8 cellular contexts compared by ENCODE assay signal in the genomic region with DNA sequence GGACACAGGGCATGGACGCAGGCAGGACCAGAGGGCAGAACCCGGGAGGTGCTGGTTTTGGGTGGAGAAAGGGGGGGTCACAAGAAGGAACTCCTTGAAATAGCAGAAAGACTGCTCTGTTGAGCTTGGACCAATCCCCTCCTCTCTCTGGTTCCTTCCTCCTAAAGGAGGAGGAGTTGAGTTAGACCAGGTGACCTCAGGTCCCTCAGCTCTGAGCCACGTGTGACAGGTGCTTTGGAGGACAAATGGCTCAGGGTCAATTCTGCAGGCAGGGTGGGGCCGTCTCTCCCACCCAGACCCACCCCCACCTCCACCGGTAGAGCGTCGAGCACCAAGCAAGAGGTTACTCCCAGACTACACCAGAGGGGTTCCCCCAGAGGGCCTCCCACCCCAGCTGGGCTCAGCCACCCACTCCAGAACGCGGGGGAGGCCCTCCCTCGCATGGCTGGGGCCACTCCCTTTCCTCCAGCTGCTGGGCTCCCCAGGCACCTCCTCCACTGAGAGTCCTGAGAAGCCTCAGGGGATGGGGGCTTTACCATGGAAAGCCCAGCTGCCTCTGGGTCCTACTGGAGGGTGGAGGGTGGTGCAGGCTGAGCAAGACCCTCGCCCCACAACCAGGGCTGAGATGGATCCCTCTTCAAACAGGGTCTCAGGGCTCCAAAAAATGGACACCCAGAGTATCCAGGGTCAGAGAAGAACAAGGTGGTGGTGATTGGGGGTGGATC. TPM values are rescaled to one million over a fixed set of nuclear protein-coding genes. Genes with fewer than 3 reads are reported as not detected.
DNase-seq lines count a peak whose midpoint lies in the region; ATAC-seq and TF ChIP-seq lines count a peak whose summit lies in the region.

No MANE protein-coding gene starts in this region.

- H3K36me3 ChIP-seq in psoas muscle (ENCODE audit: insufficient read depth in 1 of 2, low read depth in 1 of 2) = peaks cover 0 to 30% of the 10 kb centered on the region in 2 donors

- peaks cover 12% of the 10 kb centered on the region for H3K4me1 Mint-ChIP-seq in glutamatergic neuron (ENCODE audit: low read depth, unreplicated experiment)

- peaks cover 34% of the 10 kb centered on the region for H3K4me1 ChIP-seq in psoas muscle

- no peaks in the 10 kb centered on the region for H3K9me3 ChIP-seq in psoas muscle

- WGBS in psoas muscle, 3 donors = 24 to 37% (median 31%) methylated on average over 8 to 11 of the region's 11 CpGs

- no peaks in the 10 kb centered on the region for H3K27me3 ChIP-seq in psoas muscle (ENCODE audit: insufficient read depth in 3 of 3, low read length in 2 of 3)

- H3K9me3 Mint-ChIP-seq in glutamatergic neuron (ENCODE audit: unreplicated experiment) = peaks cover 1% of the 10 kb centered on the region

- peak overlapping the region; percentile 84 for H3K4me3 ChIP-seq in psoas muscle

- intact Hi-C loops in psoas muscle (cut with DNase I) = no loop called here

- H3K27ac Mint-ChIP-seq in glutamatergic neuron (ENCODE audit: unreplicated experiment) = no peak overlapping the region

- peak overlapping the region; percentile 84 for H3K4me3 Mint-ChIP-seq in glutamatergic neuron (ENCODE audit: unreplicated experiment)

- DNase-seq in NCI-H2029 (lab: John Stamatoyannopoulos, UW) (peak; percentile 34), NCI-H2029 treated with DMSO at 0.1 percent for 48 hours (lab: John Stamatoyannopoulos, UW) (no peak), NCI-H69 (lab: John Stamatoyannopoulos, UW) (peak; percentile 61), activated T-helper 1 cell treated with Interleukin-2 at 50 U/mL for 16 hours (ENCODE audit: low read depth) (peak; percentile 34), glutamatergic neuron (peak; percentile 35), psoas muscle (peak in 1 of 2 donors; percentile 70)

- TF ChIP-seq CTCF in glutamatergic neuron (IDR thresholded peaks at IDR 0.05; ENCODE audit: partially characterized antibody, unreplicated experiment) = peak; percentile 50
- no peak for TF ChIP-seq CTCF in psoas muscle (IDR thresholded peaks at IDR 0.05)

- peak overlapping the region; percentile 91 for H3K27ac ChIP-seq in psoas muscle

- H3K36me3 Mint-ChIP-seq in glutamatergic neuron (ENCODE audit: unreplicated experiment) = peaks cover 5% of the 10 kb centered on the region

- H3K27me3 Mint-ChIP-seq in glutamatergic neuron (ENCODE audit: unreplicated experiment) = peaks cover 8% of the 10 kb centered on the region

- peak; percentile 33 for ATAC-seq in HG02642 (IDR thresholded peaks at IDR 0.05; ENCODE audit: poor library complexity, unreplicated experiment)
- ATAC-seq in psoas muscle = peak; percentile 7 to 31 (median 18)
- ATAC-seq in HG02938 (IDR thresholded peaks at IDR 0.05; ENCODE audit: unreplicated experiment) = no peak

RNA-seq across cellular contexts. Expression of gene MYO1C, which starts 7.7 kb away (rescaled TPM):
- total RNA-seq in glutamatergic neuron (ENCODE audit: unreplicated experiment) (58.5 TPM), psoas muscle (10 to 100 TPM; 68.1 to 82.7 (median 73.2) TPM)
- 10 to 100 TPM; 24.0 to 32.7 (median 28.4) TPM for polyA plus RNA-seq in psoas muscle

RNA-seq across cellular contexts. Expression of gene CRK, which starts 28.7 kb away (rescaled TPM):
- total RNA-seq in glutamatergic neuron (ENCODE audit: unreplicated experiment) = 46.4 TPM
- total RNA-seq in psoas muscle = 10 to 100 TPM; 26.4 to 60.4 (median 33.1) TPM
- polyA plus RNA-seq in psoas muscle = 10 to 100 TPM; 29.7 to 48.0 (median 40.4) TPM

RNA-seq across cellular contexts. Expression of gene INPP5K, which starts 31.7 kb away (rescaled TPM):
- total RNA-seq in glutamatergic neuron (ENCODE audit: unreplicated experiment) (42.4 TPM), psoas muscle (10 to 100 TPM; 35.7 to 41.8 (median 40.1) TPM)
- polyA plus RNA-seq in psoas muscle = 10 to 100 TPM; 25.6 to 45.4 (median 30.9) TPM
